Comparison of ENCODE assay signal across 9 cellular contexts in genomic region chr3:171811059-171811912, GRCh38. TPM values are rescaled to one million over a fixed set of nuclear protein-coding genes. Genes with fewer than 3 reads are reported as not detected.
DNase-seq lines count a peak whose midpoint lies in the region; ATAC-seq lines count a peak whose summit lies in the region.
"Had no signal": no experiment of that assay in that cellular context is flagged by ENCODE, and none has a peak within 500 bp of the region (broad histone marks: within the 10 kb centered on the region; RNA-seq: fewer than 3 reads in every experiment).

No MANE protein-coding gene starts in this region.

- H3K4me3 ChIP-seq in mucosa of rectum (ENCODE audit: low read length in 2 of 2) = peak overlapping the region; percentile 84 to 86

- H3K27me3 ChIP-seq in mucosa of rectum (ENCODE audit: control insufficient read depth in 2 of 2, insufficient read depth in 2 of 2, low read length in 2 of 2) = no peaks in the 10 kb centered on the region

- no peak overlapping the region for H3K4me3 Mint-ChIP-seq in stimulated activated memory B cell treated with anti-CD40 and anti-IgM and Interleukin-4, amounts not matched to agents 10 μg/mL and 1 μg/mL and 100 μg/mL, for 72 hours

- H3K9me3 ChIP-seq in mucosa of rectum (ENCODE audit: control insufficient read depth in 2 of 2, low read length in 2 of 2) = no peaks in the 10 kb centered on the region

- no peak overlapping the region for H3K27ac Mint-ChIP-seq in stimulated activated memory B cell treated with anti-CD40 and anti-IgM and Interleukin-4, amounts not matched to agents 10 μg/mL and 1 μg/mL and 100 μg/mL, for 72 hours
- H3K27ac Mint-ChIP-seq: IgD-negative memory B cell had no signal

- DNase-seq in Caki2 (ENCODE audit: low read depth) (peak; percentile 91), NCI-H226 (peak; percentile 95), NCI-H1105 treated with DMSO at 0.1 percent for 48 hours (lab: John Stamatoyannopoulos, UW) (no peak)

- ATAC-seq in HG03354 (IDR thresholded peaks at IDR 0.05; ENCODE audit: poor library complexity, severe bottlenecking, unreplicated experiment) (no peak), HG03025 (IDR thresholded peaks at IDR 0.05; ENCODE audit: low FRiP score, unreplicated experiment) (no peak)
- ATAC-seq in stimulated activated memory B cell treated with anti-CD40 and anti-IgM and Interleukin-4, amounts not matched to agents 10 μg/mL and 1 μg/mL and 100 μg/mL, for 72 hours = no peak

- H3K9me3 Mint-ChIP-seq in stimulated activated memory B cell treated with anti-CD40 and anti-IgM and Interleukin-4, amounts not matched to agents 10 μg/mL and 1 μg/mL and 100 μg/mL, for 72 hours = peaks cover 3% of the 10 kb centered on the region

- no peaks in the 10 kb centered on the region for H3K36me3 Mint-ChIP-seq in stimulated activated memory B cell treated with anti-CD40 and anti-IgM and Interleukin-4, amounts not matched to agents 10 μg/mL and 1 μg/mL and 100 μg/mL, for 72 hours
- H3K36me3 Mint-ChIP-seq: IgD-negative memory B cell had no signal

- H3K27ac ChIP-seq in cingulate gyrus (ENCODE audit: low read depth, low read length) = peak overlapping the region; percentile 90
- peak overlapping the region; percentile 97 to 99 for H3K27ac ChIP-seq in mucosa of rectum (ENCODE audit: low read depth in 2 of 2, low read length in 2 of 2)

- in situ Hi-C loops in Caki2 (cut with HindIII; ENCODE audit: low pct_unique_long_range_greater_than_20kb, low sequenced_read_pairs) = no loop called here

- H3K4me1 Mint-ChIP-seq in stimulated activated memory B cell treated with anti-CD40 and anti-IgM and Interleukin-4, amounts not matched to agents 10 μg/mL and 1 μg/mL and 100 μg/mL, for 72 hours = peaks cover 10% of the 10 kb centered on the region

- H3K4me1 ChIP-seq in mucosa of rectum (ENCODE audit: control insufficient read depth in 2 of 2, insufficient read depth in 2 of 2, low read length in 2 of 2) = peaks cover 2 to 26% of the 10 kb centered on the region in 2 donors

- H3K27me3 Mint-ChIP-seq in stimulated activated memory B cell treated with anti-CD40 and anti-IgM and Interleukin-4, amounts not matched to agents 10 μg/mL and 1 μg/mL and 100 μg/mL, for 72 hours = peaks cover 46% of the 10 kb centered on the region

- no peaks in the 10 kb centered on the region for H3K36me3 ChIP-seq in mucosa of rectum (ENCODE audit: control insufficient read depth in 2 of 2, insufficient read depth in 2 of 2, low read length in 2 of 2)

- peak overlapping the region in 1 of 2 donors; percentile 80 for H3K9ac ChIP-seq in mucosa of rectum (ENCODE audit: low read depth in 1 of 2, low read length in 2 of 2)

RNA-seq across cellular contexts. Expression of gene PLD1, which starts 1.0 kb away (rescaled TPM):
- 6.4 and 12.2 TPM in 2 replicates for total RNA-seq in Caki2 (2014; rRNA removed; shearing (Covaris generic); ENCODE audit: low replicate concordance)

RNA-seq across cellular contexts. Expression of gene TMEM212, which starts 31.9 kb away (rescaled TPM):
- total RNA-seq in Caki2 (2014; rRNA removed; shearing (Covaris generic); ENCODE audit: low replicate concordance) = not detected in 2 replicates
